In genomic region chr12:48105321-48105866, GRCh38 we compare ENCODE assay signal across 8 cellular contexts. TPM values are rescaled to one million over a fixed set of nuclear protein-coding genes. Genes with fewer than 3 reads are reported as not detected.
A peak's percentile ranks its signal among the peaks of the same experiment; 100 is the strongest.
DNase-seq lines count a peak whose midpoint lies in the region; ATAC-seq and TF ChIP-seq lines count a peak whose summit lies in the region.

No MANE protein-coding gene starts in this region.

- no peaks in the 10 kb centered on the region for H3K9me3 ChIP-seq in neuronal stem cell (replicated peaks in 1 of 2; ENCODE audit: control insufficient read depth in 2 of 2, insufficient read depth in 1 of 2, low read depth in 1 of 2, low read length in 2 of 2)

- H2BK15ac ChIP-seq in neuronal stem cell (ENCODE audit: low read length): peak overlapping the region; percentile 30

- H3K27me3 ChIP-seq in neuronal stem cell (ENCODE audit: control insufficient read depth in 3 of 3, insufficient read depth in 3 of 3, low read depth in 1 of 3, low read length in 3 of 3): no peaks in the 10 kb centered on the region

- DNase-seq in HFFc6 (peak; percentile 9), NAMALWA (ENCODE audit: low spot score) (peak; percentile 63), erythroblast (lab: John Stamatoyannopoulos, UW) (peak; percentile 80 to 81), neuronal stem cell (ENCODE audit: low spot score) (no peak), COLO829 (ENCODE audit: low spot score) (no peak), NCI-H345 (lab: John Stamatoyannopoulos, UW) (no peak)
- DNase-seq in activated CD8-positive, alpha-beta memory T cell treated with anti-CD3 and anti-CD28 coated beads, Interleukin-2, amount 50 U/mL, for 48 hours: peak; percentile 77

- H3K4me1 ChIP-seq in neuronal stem cell (ENCODE audit: control insufficient read depth in 2 of 2, insufficient read depth in 1 of 2, low read depth in 1 of 2, low read length in 2 of 2): peaks cover 4 to 10% of the 10 kb centered on the region in 2 donors

- peak overlapping the region; percentile 94 for H3K4me2 ChIP-seq in neuronal stem cell (ENCODE audit: insufficient read depth, low read length, poor library complexity, severe bottlenecking)

- H3K4me3 ChIP-seq in neuronal stem cell (ENCODE audit: low read length in 2 of 2): peak overlapping the region; percentile 71 to 94

- no peak for TF ChIP-seq CTCF in HFFc6 (IDR thresholded peaks at IDR 0.05)

- no CpG with 5 or more reads among the region's 30 CpGs for WGBS in neuronal stem cell (ENCODE audit: extremely low coverage in 2 of 2, insufficient read length in 2 of 2, insufficient replicate concordance in 1 of 2), 2 donors

- no peak overlapping the region for H4K8ac ChIP-seq in neuronal stem cell (ENCODE audit: low read depth, low read length)

- H2BK120ac ChIP-seq in neuronal stem cell (ENCODE audit: low read depth, low read length): no peak overlapping the region

- peaks cover 28% of the 10 kb centered on the region for H3K4me1 Mint-ChIP-seq in HFFc6 (ENCODE audit: low read depth)

- no peak overlapping the region for H3K4ac ChIP-seq in neuronal stem cell (ENCODE audit: low read length)

- H3K9me3 Mint-ChIP-seq in HFFc6: no peaks in the 10 kb centered on the region

- peak overlapping the region; percentile 95 for H3K18ac ChIP-seq in neuronal stem cell (ENCODE audit: low read length)

- H3K36me3 ChIP-seq in neuronal stem cell (replicated peaks in 1 of 2; ENCODE audit: control insufficient read depth in 2 of 2, insufficient read depth in 2 of 2, low read length in 2 of 2): peaks cover 0 to 8% of the 10 kb centered on the region in 2 donors

- peak overlapping the region; percentile 93 for H3K9ac ChIP-seq in neuronal stem cell (ENCODE audit: low read depth, low read length, poor library complexity)

- H3K36me3 Mint-ChIP-seq in HFFc6 (ENCODE audit: low read depth): no peaks in the 10 kb centered on the region; the same call in 1 of the 2 replicates

- peak overlapping the region; percentile 96 for H2BK5ac ChIP-seq in neuronal stem cell (ENCODE audit: low read length)

- no peak overlapping the region for H2BK12ac ChIP-seq in neuronal stem cell (ENCODE audit: low read length)

- no peaks in the 10 kb centered on the region for H3K79me1 ChIP-seq in neuronal stem cell (ENCODE audit: low read depth, low read length)

- H4K91ac ChIP-seq in neuronal stem cell (ENCODE audit: low read depth, low read length, poor library complexity): no peak overlapping the region

- peak overlapping the region; percentile 97 for H3K23ac ChIP-seq in neuronal stem cell (ENCODE audit: low read depth, low read length, poor library complexity)

- peak; percentile 34 for ATAC-seq in GM18502 (IDR thresholded peaks at IDR 0.05; ENCODE audit: poor library complexity, unreplicated experiment)

- H3K27ac ChIP-seq in neuronal stem cell (replicated peaks; ENCODE audit: low read length): peak overlapping the region; percentile 97

- TF ChIP-seq POLR2A in erythroblast (IDR thresholded peaks at IDR 0.05; ENCODE audit: low read length): no peak

- peak overlapping the region; percentile 91 for H2AFZ ChIP-seq in neuronal stem cell (ENCODE audit: low read length)

- H3K27ac Mint-ChIP-seq in HFFc6: peak overlapping the region; percentile 99

- no peak overlapping the region for H3K14ac ChIP-seq in neuronal stem cell (ENCODE audit: low read length)

- peak overlapping the region; percentile 95 for H3K4me3 Mint-ChIP-seq in HFFc6

- H2AK5ac ChIP-seq in neuronal stem cell (ENCODE audit: low read depth, low read length): no peak overlapping the region

- H3K27me3 Mint-ChIP-seq in HFFc6 (ENCODE audit: insufficient read depth): peaks cover 3% of the 10 kb centered on the region

RNA-seq across cellular contexts. Expression of gene SENP1, which starts 0.5 kb away (rescaled TPM):
- total RNA-seq in HFFc6 (2021; fragmentation: NEBNext Ultra II Directional; extraction: Animal tissue kit (Norgen Biotek cat#: 25700)): 10 to 100 TPM; 13.3 to 24.7 (median 17.2) TPM
- 20.2 TPM for polyA plus RNA-seq in neuronal stem cell (2013, experiment 1 of 2)
- polyA plus RNA-seq in neuronal stem cell (2013, experiment 2 of 2): 20.8 TPM

RNA-seq across cellular contexts. Expression of gene PFKM, which starts 13.8 kb away (rescaled TPM):
- total RNA-seq in HFFc6 (2021; fragmentation: NEBNext Ultra II Directional; extraction: Animal tissue kit (Norgen Biotek cat#: 25700)): 10 to 100 TPM; 67.7 to 87.1 (median 73.3) TPM
- polyA plus RNA-seq in neuronal stem cell (2013, experiment 1 of 2): 68.0 TPM
- polyA plus RNA-seq in neuronal stem cell (2013, experiment 2 of 2): 69.3 TPM

RNA-seq across cellular contexts. Expression of gene ASB8, which starts 51.9 kb away (rescaled TPM):
- total RNA-seq in HFFc6 (2021; fragmentation: NEBNext Ultra II Directional; extraction: Animal tissue kit (Norgen Biotek cat#: 25700)): 10 to 100 TPM; 30.9 to 41.8 (median 34.6) TPM
- polyA plus RNA-seq in neuronal stem cell (2013, experiment 1 of 2): 6.1 TPM
- 6.7 TPM for polyA plus RNA-seq in neuronal stem cell (2013, experiment 2 of 2)

Comparison
In these comparisons a context has a peak if more than half of its experiments do, and no peak if none do; other contexts are left out.
1. DNase-seq: peak in HFFc6 (single experiment), NAMALWA (single experiment), activated CD8-positive, alpha-beta memory T cell treated with anti-CD3 and anti-CD28 coated beads, Interleukin-2, amount 50 U/mL, for 48 hours (single experiment) and erythroblast (2 of 2); none in neuronal stem cell (single experiment), COLO829 (single experiment) and NCI-H345 (single experiment).